ENCODE assay signal across 21 cellular contexts in genomic region chr10:61189912-61190311, GRCh38.
"Had no signal": no experiment of that assay in that cellular context is flagged by ENCODE, and none has a peak within 500 bp of the region (broad histone marks: within the 10 kb centered on the region; RNA-seq: fewer than 3 reads in every experiment).

No MANE protein-coding gene starts in this region.

- H3K27me3 ChIP-seq: adrenal gland, body of pancreas, esophagus muscularis mucosa, gastrocnemius medialis, heart left ventricle had no signal

- ATAC-seq: activated CD4-positive, CD25-positive, alpha-beta regulatory T cell treated with anti-CD3 and anti-CD28 coated beads, Interleukin-2, amount 50 U/mL, for 24 hours; activated CD8-positive, alpha-beta T cell treated with anti-CD3 and anti-CD28 coated beads for 36 hours; activated naive CD8-positive, alpha-beta T cell treated with anti-CD3 and anti-CD28 coated beads, Interleukin-2, amount 50 U/mL, for 24 hours; activated T-cell treated with anti-CD3 and anti-CD28 coated beads, Interleukin-2, amount 50 U/mL, for 4 hours; activated T-helper 17 cell treated with anti-CD3 and anti-CD28 coated beads, Interleukin-2, amount 50 U/mL, for 72 hours; effector memory CD8-positive, alpha-beta T cell had no signal

- H3K4me1 ChIP-seq: adrenal gland, esophagus muscularis mucosa, foreskin keratinocyte had no signal

- H3K4me3 ChIP-seq: adrenal gland, body of pancreas, esophagus muscularis mucosa, gastrocnemius medialis, heart left ventricle had no signal

- H3K9me3 ChIP-seq: adrenal gland, body of pancreas, gastrocnemius medialis had no signal

- DNase-seq: activated B cell treated with CpG ODN at 0.5 μM for 24 hours; activated CD4-positive, alpha-beta T cell treated with anti-CD3 and anti-CD28 coated beads, Interleukin-2, amount 50 U/mL, for 1 hour; activated CD8-positive, alpha-beta memory T cell treated with anti-CD3 and anti-CD28 coated beads for 24 hours; activated effector memory CD4-positive, alpha-beta T cell treated with Interleukin-2 at 50 U/mL for 16 hours; activated naive CD8-positive, alpha-beta T cell treated with anti-CD3 and anti-CD28 coated beads for 36 hours; activated naive CD8-positive, alpha-beta T cell treated with anti-CD3 and anti-CD28 coated beads, Interleukin-2, amount 50 U/mL, for 24 hours; activated T-cell treated with anti-CD3 and anti-CD28 coated beads, Interleukin-2, amount 50 U/mL, for 4 hours; cortex of kidney; effector CD4-positive, alpha-beta T cell; effector memory CD8-positive, alpha-beta T cell; T1000 had no signal

- H3K36me3 ChIP-seq: adrenal gland, esophagus muscularis mucosa, gastrocnemius medialis, heart left ventricle, WERI-Rb-1 had no signal

- H3K27ac ChIP-seq: adrenal gland, body of pancreas, esophagus muscularis mucosa, foreskin keratinocyte, gastrocnemius medialis, WERI-Rb-1 had no signal
